7 cellular contexts compared by ENCODE assay signal in the genomic region with DNA sequence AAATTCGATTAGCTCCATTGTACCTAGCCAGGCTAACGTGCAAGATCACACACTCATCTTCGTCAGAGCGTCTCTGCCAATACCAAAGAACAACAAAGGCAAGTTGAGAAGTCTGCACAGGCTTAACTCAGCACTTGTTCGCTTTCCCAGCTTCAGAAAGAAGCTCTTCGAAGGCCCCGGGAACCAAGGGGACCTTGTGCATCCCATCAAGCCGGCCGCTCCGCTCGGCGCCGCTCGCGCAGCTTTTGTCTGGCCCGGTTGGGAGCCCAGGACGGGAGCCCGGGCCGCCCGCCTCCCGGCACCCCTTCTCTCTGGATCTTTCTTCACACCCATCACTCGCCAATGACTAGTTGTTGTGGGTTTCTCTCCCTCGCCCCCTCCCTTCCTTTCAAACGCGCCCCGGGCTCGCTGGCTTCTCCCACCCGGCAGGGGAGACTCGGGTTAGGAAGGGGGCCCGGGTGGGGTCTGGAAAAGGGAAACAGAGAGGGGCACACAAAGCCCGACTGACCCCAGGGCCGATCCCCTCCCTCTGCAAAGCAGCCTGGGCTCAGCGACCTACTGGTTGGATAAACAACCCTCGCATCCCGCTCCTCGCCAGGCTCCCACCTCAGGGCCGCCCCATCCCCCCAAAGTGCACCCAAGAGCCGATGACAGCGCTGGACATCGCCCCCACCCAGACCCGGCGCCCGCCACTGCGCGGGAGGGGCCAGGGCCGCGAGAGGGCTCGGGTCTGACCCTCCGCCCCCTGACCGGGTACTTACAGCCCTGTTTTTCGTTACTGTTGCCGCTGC. TPM values are rescaled to one million over a fixed set of nuclear protein-coding genes. Genes with fewer than 3 reads are reported as not detected.
DNase-seq lines count a peak whose midpoint lies in the region; ATAC-seq and TF ChIP-seq lines count a peak whose summit lies in the region.

No MANE protein-coding gene starts in this region.

- peaks cover 63% of the 10 kb centered on the region for H3K4me1 Mint-ChIP-seq in dendritic cell treated with granulocyte-macrophage colony-stimulating factor and Interleukin-4, amounts not matched to agents 40 ng/mL and 50 ng/mL, for 4 days (ENCODE audit: low read depth)

- WGBS in lower leg skin, 2 donors, result 0% methylated on average over 34 to 52 of the region's 52 CpGs

- H3K4me3 Mint-ChIP-seq in dendritic cell treated with granulocyte-macrophage colony-stimulating factor and Interleukin-4, amounts not matched to agents 40 ng/mL and 50 ng/mL, for 4 days, result peak overlapping the region; percentile 89

- peak overlapping the region; percentile 96 for H3K4me3 ChIP-seq in lower leg skin (ENCODE audit: low read depth, poor library complexity, severe bottlenecking)

- no peak for TF ChIP-seq POLR2A in lower leg skin (IDR thresholded peaks at IDR 0.05)

- peak; percentile 34 for ATAC-seq in GM18502 (IDR thresholded peaks at IDR 0.05; ENCODE audit: poor library complexity, unreplicated experiment)
- ATAC-seq in HG02610 (IDR thresholded peaks at IDR 0.05; ENCODE audit: unreplicated experiment), result peak; percentile 40

- DNase-seq in NCI-H146 (lab: John Stamatoyannopoulos, UW) (peak; percentile 86), lower leg skin (ENCODE audit: low spot score in 2 of 2) (peak; percentile 54 to 92)
- peak; percentile 34 for DNase-seq in activated CD4-positive, alpha-beta T cell treated with anti-CD3 and anti-CD28 coated beads, Interleukin-2, amount 50 U/mL, for 1 hour
- peak; percentile 36 to 38 for DNase-seq in stimulated activated CD4-positive, alpha-beta T cell treated with anti-CD3 and anti-CD28 coated beads, Interleukin-4, amount 100 ng/mL, for 48 hours (ENCODE audit: low read depth in 2 of 2)

- peak overlapping the region; percentile 99 for H3K27ac Mint-ChIP-seq in dendritic cell treated with granulocyte-macrophage colony-stimulating factor and Interleukin-4, amounts not matched to agents 40 ng/mL and 50 ng/mL, for 4 days

- intact Hi-C loops in dendritic cell treated with granulocyte-macrophage colony-stimulating factor and Interleukin-4, amounts not matched to agents 40 ng/mL and 50 ng/mL, for 4 days (cut with micrococcal nuclease), result loop anchor here (1.0 to 5.0 kb wide), 4 partner anchors 37 to 118 kb away; partner anchors contain the start of genes NIFK and RNU4ATAC
- intact Hi-C loops in lower leg skin (cut with DNase I; ENCODE audit: low total_unique reads), result no loop called here

- H3K9me3 Mint-ChIP-seq in dendritic cell treated with granulocyte-macrophage colony-stimulating factor and Interleukin-4, amounts not matched to agents 40 ng/mL and 50 ng/mL, for 4 days, result no peaks in the 10 kb centered on the region

- H3K36me3 Mint-ChIP-seq in dendritic cell treated with granulocyte-macrophage colony-stimulating factor and Interleukin-4, amounts not matched to agents 40 ng/mL and 50 ng/mL, for 4 days (ENCODE audit: low read depth), result peaks cover 29% of the 10 kb centered on the region

- H3K27me3 Mint-ChIP-seq in dendritic cell treated with granulocyte-macrophage colony-stimulating factor and Interleukin-4, amounts not matched to agents 40 ng/mL and 50 ng/mL, for 4 days, result no peaks in the 10 kb centered on the region

- no peak for TF ChIP-seq CTCF in lower leg skin (IDR thresholded peaks at IDR 0.05)

RNA-seq across cellular contexts. Expression of gene CLASP1, which starts 0.5 kb away (rescaled TPM):
- 10 to 100 TPM; 56.8 to 88.4 (median 69.0) TPM for total RNA-seq in lower leg skin

Comparison
In these comparisons a context has a peak if more than half of its experiments do, and no peak if none do; other contexts are left out.
1. Peak in every context shown above with its lines: DNase-seq, ATAC-seq and H3K4me3 ChIP-seq.
2. DNase-seq: peak in every context shown above with its lines; median percentile 86 in NCI-H146; 73 in lower leg skin; 37 in stimulated activated CD4-positive, alpha-beta T cell treated with anti-CD3 and anti-CD28 coated beads, Interleukin-4, amount 100 ng/mL, for 48 hours; 34 in activated CD4-positive, alpha-beta T cell treated with anti-CD3 and anti-CD28 coated beads, Interleukin-2, amount 50 U/mL, for 1 hour.